ENCODE assay signal across 9 cellular contexts in genomic region chrX:106014119-106014775, GRCh38. TPM values are rescaled to one million over a fixed set of nuclear protein-coding genes. Genes with fewer than 3 reads are reported as not detected.
"Had no signal": no experiment of that assay in that cellular context is flagged by ENCODE, and none has a peak within 500 bp of the region (broad histone marks: within the 10 kb centered on the region; RNA-seq: fewer than 3 reads in every experiment).

No MANE protein-coding gene starts in this region.

- DNase-seq: IMR-90, KBM-7, KG1 had no signal

- H3K36me3 Mint-ChIP-seq: IgD-negative memory B cell had no signal

- H3K4me3 ChIP-seq: K562 had no signal

- H3K4me3 Mint-ChIP-seq: IgD-negative memory B cell had no signal

- H3K27me3 Mint-ChIP-seq: IgD-negative memory B cell had no signal

- FAIRE-seq: HTR-8/SVneo, K562 had no signal

- ATAC-seq: K562 had no signal

- H3K27ac ChIP-seq: HL-60 had no signal

RNA-seq across cellular contexts. Expression of gene SERPINA7, which starts 24.3 kb away (rescaled TPM):
- total RNA-seq: HT-29, HT1080, IMR-90, K562 had no signal
- polyA plus RNA-seq: IgD-negative memory B cell, IMR-90, K562 had no signal
